In the genomic region with DNA sequence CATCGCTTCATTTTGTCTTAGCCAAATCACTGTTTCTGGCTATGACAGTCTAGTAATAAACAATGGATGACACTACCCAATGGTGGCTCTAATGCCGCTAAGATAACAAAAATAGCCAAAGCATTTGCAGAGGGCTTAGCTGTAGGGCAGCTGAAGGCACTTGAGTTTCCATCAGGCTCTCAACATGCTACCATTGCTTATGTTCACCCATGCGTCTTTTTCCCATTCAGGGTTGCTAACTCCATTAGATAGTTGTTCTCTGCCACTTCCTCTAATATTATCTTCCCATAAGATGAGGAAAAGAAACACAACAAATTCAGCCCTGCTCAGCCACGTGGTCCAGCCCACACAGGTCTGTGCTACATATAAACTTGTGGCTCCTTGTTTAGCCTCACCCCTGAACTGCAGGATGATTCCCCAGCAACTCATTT, we compare ENCODE assay signal across 9 cellular contexts.
DNase-seq lines count a peak whose midpoint lies in the region; ATAC-seq and TF ChIP-seq lines count a peak whose summit lies in the region.
"Had no signal": no experiment of that assay in that cellular context is flagged by ENCODE, and none has a peak within 500 bp of the region (broad histone marks: within the 10 kb centered on the region; RNA-seq: fewer than 3 reads in every experiment).

No MANE protein-coding gene starts in this region.

- no peaks in the 10 kb centered on the region for H3K36me3 ChIP-seq in heart right ventricle
- no peaks in the 10 kb centered on the region for H3K36me3 ChIP-seq in mucosa of stomach (ENCODE audit: control insufficient read depth, insufficient read depth, low read length)
- H3K36me3 ChIP-seq in upper lobe of right lung = no peaks in the 10 kb centered on the region

- intact Hi-C loops in heart right ventricle (cut with DNase I) = loop anchor here in 1 of 10 donors (2.0 kb wide), 1 partner anchor 36 kb away; no protein-coding TSS in a partner anchor
- intact Hi-C loops in left cardiac atrium (cut with DNase I) = no loop called here
- intact Hi-C loops in upper lobe of right lung (cut with DNase I) = no loop called here

- H3K4me1 ChIP-seq in heart right ventricle (peaks cover 18 to 62% (median 43%) of the 10 kb centered on the region in 9 donors), mucosa of stomach (ENCODE audit: control insufficient read depth, insufficient read depth, low read length) (peaks cover 63% of the 10 kb centered on the region), upper lobe of right lung (peaks cover 45% of the 10 kb centered on the region)

- no peak for ATAC-seq in heart right ventricle
- ATAC-seq in left cardiac atrium = no peak
- ATAC-seq in upper lobe of right lung = peak; percentile 36
- no peak for ATAC-seq in esophagus mucosa

- H3K9me3 ChIP-seq in heart right ventricle (no peaks in the 10 kb centered on the region), mucosa of stomach (ENCODE audit: control insufficient read depth, low read length) (no peaks in the 10 kb centered on the region), upper lobe of right lung (no peaks in the 10 kb centered on the region)

- no peaks in the 10 kb centered on the region for H3K27me3 ChIP-seq in heart right ventricle
- H3K27me3 ChIP-seq in mucosa of stomach (ENCODE audit: control insufficient read depth, insufficient read depth, low read length) = no peaks in the 10 kb centered on the region
- H3K27me3 ChIP-seq in upper lobe of right lung = no peaks in the 10 kb centered on the region

- H3K27ac ChIP-seq in heart right ventricle (peak overlapping the region in 9 of 10 donors; percentile 71 to 90 (median 80)), upper lobe of right lung (peak overlapping the region; percentile 87)

- TF ChIP-seq CTCF in heart right ventricle (IDR thresholded peaks at IDR 0.05) = no peak
- no peak for TF ChIP-seq CTCF in upper lobe of right lung (IDR thresholded peaks at IDR 0.05)

- H3K4me3 ChIP-seq in heart right ventricle = no peak overlapping the region
- no peak overlapping the region for H3K4me3 ChIP-seq in mucosa of stomach (ENCODE audit: low read length)
- no peak overlapping the region for H3K4me3 ChIP-seq in upper lobe of right lung

- DNase-seq in heart right ventricle = no peak
- DNase-seq in left cardiac atrium = no peak
- DNase-seq in amniotic epithelial cell (ENCODE audit: low read depth) = peak; percentile 46
- DNase-seq in upper lobe of right lung = no peak
- DNase-seq in activated gamma-delta T cell treated with Interleukin-2 at 50 U/mL for 16 hours = no peak
- DNase-seq in stimulated activated CD8-positive, alpha-beta memory T cell treated with anti-CD3 and anti-CD28 coated beads, Interleukin-4, amount 100 ng/mL, for 48 hours = no peak
- DNase-seq: NCI-H748 treated with DMSO at 0.1 percent for 48 hours had no signal

- peak overlapping the region; percentile 66 for H3K9ac ChIP-seq in mucosa of stomach (ENCODE audit: low read length)

- WGBS in heart right ventricle, 2 donors = 66 to 71% methylated on average over 4 of the region's 4 CpGs
